Comparison of ENCODE assay signal across 8 cellular contexts in genomic region chr1:206685749-206686485, GRCh38. TPM values are rescaled to one million over a fixed set of nuclear protein-coding genes. Genes with fewer than 3 reads are reported as not detected.
DNase-seq lines count a peak whose midpoint lies in the region; ATAC-seq and TF ChIP-seq lines count a peak whose summit lies in the region.

No MANE protein-coding gene starts in this region.

- H3K36me3 ChIP-seq in ES-I3 (ENCODE audit: insufficient read depth, low read length), result no peaks in the 10 kb centered on the region
- no peaks in the 10 kb centered on the region for H3K36me3 ChIP-seq in HCT116 (ENCODE audit: control insufficient read depth in 1 of 2, insufficient read depth in 2 of 2, low read length in 2 of 2)
- no peaks in the 10 kb centered on the region for H3K36me3 ChIP-seq in neural cell (ENCODE audit: insufficient read depth, low read length)
- H3K36me3 ChIP-seq in vagina, result no peaks in the 10 kb centered on the region

- H3K79me2 ChIP-seq in HCT116 (ENCODE audit: insufficient read depth, low read length) (peaks cover 54% of the 10 kb centered on the region), neural cell (replicated peaks; ENCODE audit: insufficient read depth, low read length) (peaks cover 55% of the 10 kb centered on the region)

- H4K20me1 ChIP-seq in HCT116 (ENCODE audit: insufficient read depth), result no peaks in the 10 kb centered on the region; the same call in 1 of the 2 replicates
- H4K20me1 ChIP-seq in neural cell (ENCODE audit: insufficient read depth), result no peaks in the 10 kb centered on the region

- TF ChIP-seq CTCF in HCT116 (IDR thresholded peaks at IDR 0.05 in 2 of 3, conservative IDR thresholded peaks at IDR 0.05 in 1 of 3; ENCODE audit: borderline replicate concordance in 1 of 3, insufficient read depth in 1 of 3, low read depth in 2 of 3, low read length in 2 of 3) (no peak), fibroblast of villous mesenchyme (IDR thresholded peaks at IDR 0.05; ENCODE audit: insufficient read depth, low read depth, low read length) (no peak), neural cell (IDR thresholded peaks at IDR 0.05; ENCODE audit: poor library complexity, severe bottlenecking) (no peak), vagina (IDR thresholded peaks at IDR 0.05) (no peak)

- peaks cover 56% of the 10 kb centered on the region for H3K4me1 Mint-ChIP-seq in activated T-helper 2 cell treated with anti-CD3 and anti-CD28 coated beads, Interferon-gamma antibody, Interleukin-2, Interleukin-4, amounts not matched to agents 10 μg/mL and 5 μg/mL and 100 μg/mL, durations not matched to agents 14 hours and 24 hours and 36 hours (ENCODE audit: low read depth)

- H3K27me3 Mint-ChIP-seq in activated T-helper 2 cell treated with anti-CD3 and anti-CD28 coated beads, Interferon-gamma antibody, Interleukin-2, Interleukin-4, amounts not matched to agents 10 μg/mL and 5 μg/mL and 100 μg/mL, durations not matched to agents 14 hours and 24 hours and 36 hours (ENCODE audit: low read depth), result peaks cover 1% of the 10 kb centered on the region

- TF ChIP-seq POLR2A in HCT116 (IDR thresholded peaks at IDR 0.05; ENCODE audit: borderline replicate concordance, extremely low read depth, insufficient read depth, insufficient read length) (no peak), vagina (IDR thresholded peaks at IDR 0.05) (no peak)

- H3K4me3 Mint-ChIP-seq in activated T-helper 2 cell treated with anti-CD3 and anti-CD28 coated beads, Interferon-gamma antibody, Interleukin-2, Interleukin-4, amounts not matched to agents 10 μg/mL and 5 μg/mL and 100 μg/mL, durations not matched to agents 14 hours and 24 hours and 36 hours (ENCODE audit: low read depth), result peak overlapping the region; percentile 94

- H3K4me2 ChIP-seq in HCT116 (ENCODE audit: low read length), result peak overlapping the region; percentile 91
- H3K4me2 ChIP-seq in neural cell (ENCODE audit: low read length), result peak overlapping the region; percentile 88

- peaks cover 15% of the 10 kb centered on the region for H3K36me3 Mint-ChIP-seq in activated T-helper 2 cell treated with anti-CD3 and anti-CD28 coated beads, Interferon-gamma antibody, Interleukin-2, Interleukin-4, amounts not matched to agents 10 μg/mL and 5 μg/mL and 100 μg/mL, durations not matched to agents 14 hours and 24 hours and 36 hours (ENCODE audit: low read depth)

- TF ChIP-seq RAD21 in HCT116 (IDR thresholded peaks at IDR 0.05; ENCODE audit: low read depth), result no peak
- TF ChIP-seq RAD21 in neural cell (conservative IDR thresholded peaks at IDR 0.05), result no peak

- POLR2A ChIA-PET in HCT116 (lab: Charles Lee), result no interaction called here

- H3K9ac ChIP-seq in ES-I3 (ENCODE audit: low read depth, low read length) (peak overlapping the region; percentile 70), HCT116 (ENCODE audit: low read length) (peak overlapping the region; percentile 85), neural cell (ENCODE audit: low read length) (peak overlapping the region; percentile 62)

- H3K9me2 ChIP-seq in HCT116 (ENCODE audit: insufficient read depth) (no peaks in the 10 kb centered on the region), neural cell (ENCODE audit: insufficient read depth, low read length) (no peaks in the 10 kb centered on the region)

- H3K27ac Mint-ChIP-seq in activated T-helper 2 cell treated with anti-CD3 and anti-CD28 coated beads, Interferon-gamma antibody, Interleukin-2, Interleukin-4, amounts not matched to agents 10 μg/mL and 5 μg/mL and 100 μg/mL, durations not matched to agents 14 hours and 24 hours and 36 hours, result peak overlapping the region; percentile 95

- H3K9me3 ChIP-seq in ES-I3 (ENCODE audit: control insufficient read depth, insufficient read depth, low read length) (no peaks in the 10 kb centered on the region), HCT116 (ENCODE audit: control insufficient read depth in 1 of 2, insufficient read depth in 1 of 2, low read depth in 1 of 2, low read length in 2 of 2) (no peaks in the 10 kb centered on the region), neural cell (ENCODE audit: low read length) (no peaks in the 10 kb centered on the region), vagina (no peaks in the 10 kb centered on the region)

- RAD21 ChIA-PET in HCT116 (lab: Charles Lee; ENCODE audit: low non-redundant PET in 1 of 2, low total read pairs in 2 of 2, uncharacterized antibody in 2 of 2, unreplicated experiment in 2 of 2), result no interaction called here

- H2AFZ ChIP-seq in HCT116 (ENCODE audit: low read depth, low read length, poor library complexity, severe bottlenecking), result no peak overlapping the region
- peak overlapping the region; percentile 33 for H2AFZ ChIP-seq in neural cell (ENCODE audit: low read depth, low read length)

- peaks cover 29% of the 10 kb centered on the region for H3K4me1 ChIP-seq in ES-I3 (ENCODE audit: insufficient read depth, low read length)
- H3K4me1 ChIP-seq in HCT116 (ENCODE audit: control insufficient read depth in 1 of 2, insufficient read depth in 2 of 2, low read length in 2 of 2), result peaks cover 19 to 32% of the 10 kb centered on the region in 2 experiments
- peaks cover 63% of the 10 kb centered on the region for H3K4me1 ChIP-seq in vagina

- ATAC-seq in HCT116 (peak; percentile 61), GM19395 (IDR thresholded peaks at IDR 0.05; ENCODE audit: unreplicated experiment) (no peak)

- H3F3A ChIP-seq in neural cell (ENCODE audit: insufficient read depth, low read length, poor library complexity, severe bottlenecking), result no peaks in the 10 kb centered on the region

- intact Hi-C loops in HCT116 (cut with micrococcal nuclease) (no loop called here), vagina (cut with DNase I) (loop anchor here (5.0 kb wide), 1 partner anchor 36 kb away; no protein-coding TSS in a partner anchor)
- intact Hi-C loops in activated T-helper 2 cell treated with anti-CD3 and anti-CD28 coated beads, Interferon-gamma antibody, Interleukin-2, Interleukin-4, amounts not matched to agents 10 μg/mL and 5 μg/mL and 100 μg/mL, durations not matched to agents 14 hours and 24 hours and 36 hours (cut with micrococcal nuclease), result loop anchor here (1.0 kb wide), 2 partner anchors 17 to 236 kb away; no protein-coding TSS in a partner anchor

- H3K27ac ChIP-seq in HCT116 (ENCODE audit: low read depth, low read length), result peak overlapping the region; percentile 59
- no peak overlapping the region for H3K27ac ChIP-seq in neural cell (ENCODE audit: low read length)
- H3K27ac ChIP-seq in vagina, result peak overlapping the region; percentile 98

- BruUV-seq in HCT116 (replicated peaks; lab: Mats Ljungman, UMichigan), result no TSS peak

- CTCF ChIA-PET in HCT116 (lab: Charles Lee), result no interaction called here

- H3K9me3 Mint-ChIP-seq in activated T-helper 2 cell treated with anti-CD3 and anti-CD28 coated beads, Interferon-gamma antibody, Interleukin-2, Interleukin-4, amounts not matched to agents 10 μg/mL and 5 μg/mL and 100 μg/mL, durations not matched to agents 14 hours and 24 hours and 36 hours, result no peaks in the 10 kb centered on the region

- DNase-seq in HCT116 (ENCODE audit: low read depth, low spot score) (peak; percentile 24), NOMO-1 treated with dmso at 0.1 percent for 144 hours (lab: John Stamatoyannopoulos, UW; ENCODE audit: unreplicated experiment) (peak; percentile 87), fibroblast of villous mesenchyme (ENCODE audit: low read depth) (peak; percentile 83), vagina (ENCODE audit: extremely low spot score in 2 of 2) (no peak)
- DNase-seq in activated T-helper 2 cell treated with anti-CD3 and anti-CD28 coated beads, Interferon-gamma antibody, Interleukin-2, Interleukin-4, amounts not matched to agents 10 μg/mL and 5 μg/mL and 100 μg/mL, durations not matched to agents 14 hours and 24 hours and 36 hours (ENCODE audit: low spot score), result peak; percentile 38

- peaks cover 5% of the 10 kb centered on the region; the same call in 1 of the 2 replicates for H3K27me3 ChIP-seq in HCT116 (ENCODE audit: insufficient read depth, low read length)
- H3K27me3 ChIP-seq in neural cell (ENCODE audit: insufficient read depth, low read depth, low read length), result peaks cover 15% of the 10 kb centered on the region
- H3K27me3 ChIP-seq in vagina, result no peaks in the 10 kb centered on the region

- no peak for TF ChIP-seq EP300 in neural cell (conservative IDR thresholded peaks at IDR 0.05; ENCODE audit: poor library complexity, severe bottlenecking)

- H3K4me3 ChIP-seq in HCT116 (replicated peaks in 1 of 2; ENCODE audit: low read depth in 1 of 2, low read length in 2 of 2) (peak overlapping the region; percentile 57 to 92), fibroblast of villous mesenchyme (ENCODE audit: low read depth, low read length) (peak overlapping the region; percentile 88), neural cell (ENCODE audit: low read length) (peak overlapping the region; percentile 76), vagina (peak overlapping the region; percentile 63 to 94)

TF ChIP-seq in HCT116, 20 proteins besides CTCF, POLR2A, EP300 and RAD21 (continues in another document):
- peak; percentile 37 for TF ChIP-seq POLR2AphosphoS5 (IDR thresholded peaks at IDR 0.05; ENCODE audit: low read depth, low read length)
- no peak for TF ChIP-seq ZNF274 (IDR thresholded peaks at IDR 0.05; ENCODE audit: low read depth, low read length)
- peak; percentile 67 for TF ChIP-seq EGR1 (IDR thresholded peaks at IDR 0.05; ENCODE audit: low read depth)
- TF ChIP-seq ZFX (IDR thresholded peaks at IDR 0.05), result no peak
- no peak for TF ChIP-seq CBX3 (IDR thresholded peaks at IDR 0.05; ENCODE audit: low read depth)

TF ChIP-seq in neural cell, 6 proteins besides CTCF, POLR2A, EP300 and RAD21 (continues in another document):
- TF ChIP-seq MXI1 (conservative IDR thresholded peaks at IDR 0.05; ENCODE audit: poor library complexity, severe bottlenecking) (no peak), EZH2 (IDR thresholded peaks at IDR 0.05; ENCODE audit: borderline replicate concordance, insufficient read depth, low read length, poor library complexity, severe bottlenecking) (no peak), TAF1 (IDR thresholded peaks at IDR 0.05; ENCODE audit: low read depth) (no peak), POLR2AphosphoS5 (IDR thresholded peaks at IDR 0.05) (no peak), SMC3 (conservative IDR thresholded peaks at IDR 0.05; ENCODE audit: poor library complexity) (no peak)

RNA-seq across cellular contexts. Expression of gene MAPKAPK2, which starts 1.2 kb away (rescaled TPM):
- 51.1 TPM for total RNA-seq in HCT116 (2021; ENCODE audit: unreplicated experiment)
- polyA plus RNA-seq in HCT116 (2012), result 37.4 and 38.3 TPM in 2 replicates
- 92.3 and 98.8 TPM in 2 replicates for total RNA-seq in activated T-helper 2 cell treated with anti-CD3 and anti-CD28 coated beads, Interferon-gamma antibody, Interleukin-2, Interleukin-4, amounts not matched to agents 10 μg/mL and 5 μg/mL and 100 μg/mL, durations not matched to agents 14 hours and 24 hours and 36 hours
- total RNA-seq in fibroblast of villous mesenchyme, result 45.3 and 46.4 TPM in 2 replicates
- polyA plus RNA-seq in neural cell, result 9.0 and 9.1 TPM in 2 replicates
- 9.7 and 12.6 TPM in 2 replicates for polyA minus RNA-seq in neural cell
- 51.1 TPM for total RNA-seq in vagina

RNA-seq across cellular contexts. Expression of gene DYRK3, which starts 50.6 kb away (rescaled TPM):
- total RNA-seq in HCT116 (2021; ENCODE audit: unreplicated experiment) (7.1 TPM), fibroblast of villous mesenchyme (37.4 and 46.2 TPM in 2 replicates), vagina (5.9 TPM)
- 2.5 and 3.1 TPM in 2 replicates for polyA plus RNA-seq in HCT116 (2012)
- 12.1 and 13.0 TPM in 2 replicates for total RNA-seq in activated T-helper 2 cell treated with anti-CD3 and anti-CD28 coated beads, Interferon-gamma antibody, Interleukin-2, Interleukin-4, amounts not matched to agents 10 μg/mL and 5 μg/mL and 100 μg/mL, durations not matched to agents 14 hours and 24 hours and 36 hours
- 7.5 and 8.3 TPM in 2 replicates for polyA plus RNA-seq in neural cell
- polyA minus RNA-seq in neural cell, result 15.8 and 24.0 TPM in 2 replicates

Comparison
In these comparisons a context has a peak if more than half of its experiments do, and no peak if none do; other contexts are left out.
1. DNase-seq: peak in HCT116 (single experiment), NOMO-1 treated with dmso at 0.1 percent for 144 hours (single experiment), activated T-helper 2 cell treated with anti-CD3 and anti-CD28 coated beads, Interferon-gamma antibody, Interleukin-2, Interleukin-4, amounts not matched to agents 10 μg/mL and 5 μg/mL and 100 μg/mL, durations not matched to agents 14 hours and 24 hours and 36 hours (single experiment) and fibroblast of villous mesenchyme (single experiment); none in vagina (0 of 2).
2. Peak in every context shown above with its lines, with median percentiles within 50 percentile points of each other: H3K9ac ChIP-seq and H3K4me3 ChIP-seq.